Comparison of ENCODE assay signal across 17 cellular contexts in genomic region chr9:20693068-20693467, GRCh38. TPM values are rescaled to one million over a fixed set of nuclear protein-coding genes. Genes with fewer than 3 reads are reported as not detected.
DNase-seq lines count a peak whose midpoint lies in the region; ATAC-seq, FAIRE-seq and TF ChIP-seq lines count a peak whose summit lies in the region.
"Had no signal": no experiment of that assay in that cellular context is flagged by ENCODE, and none has a peak within 500 bp of the region (broad histone marks: within the 10 kb centered on the region; RNA-seq: fewer than 3 reads in every experiment).

No MANE protein-coding gene starts in this region.

- peak; percentile 88 to 89 for DNase-seq in AML-193 (lab: John Stamatoyannopoulos, UW)
- DNase-seq in Kasumi-1 (lab: John Stamatoyannopoulos, UW), result peak; percentile 8 to 22
- no peak for DNase-seq in K562 (ENCODE audit: extremely low read depth in 1 of 4, low spot score in 3 of 4)
- DNase-seq in lower lobe of right lung, result no peak
- no peak for DNase-seq in NCI-H2081 treated with DMSO at 0.1 percent for 48 hours (lab: John Stamatoyannopoulos, UW)
- no peak for DNase-seq in LoVo (ENCODE audit: low spot score)
- DNase-seq: activated CD4-positive, alpha-beta memory T cell treated with anti-CD3 and anti-CD28 coated beads for 36 hours; activated naive CD8-positive, alpha-beta T cell treated with anti-CD3 and anti-CD28 coated beads for 36 hours; activated T-cell treated with anti-CD3 and anti-CD28 coated beads, Interleukin-2, amount 50 U/mL, for 72 hours; dermis blood vessel endothelial cell; NCI-H1105; NCI-H526 treated with DMSO at 0.1 percent for 48 hours; PC-3 had no signal

- TF ChIP-seq POLR2A in K562 (conservative IDR thresholded peaks at IDR 0.05), result no peak
- no peak for TF ChIP-seq POLR2A in gastroesophageal sphincter (IDR thresholded peaks at IDR 0.05)

- TF ChIP-seq RAD21 in K562 (CRISPR knock-in tag; conservative IDR thresholded peaks at IDR 0.05 in 1 of 2, IDR thresholded peaks at IDR 0.05 in 1 of 2), result no peak

- H2AFZ ChIP-seq in K562 (ENCODE audit: low read depth, low read length), result no peak overlapping the region

- no peak for ATAC-seq in K562
- ATAC-seq in lower lobe of right lung, result peak; percentile 61 to 81
- no peak for ATAC-seq in gastroesophageal sphincter
- no peak for ATAC-seq in HG03097 (IDR thresholded peaks at IDR 0.05; ENCODE audit: low FRiP score, unreplicated experiment)
- ATAC-seq: activated T-cell treated with anti-CD3 and anti-CD28 coated beads, Interleukin-2, amount 50 U/mL, for 72 hours; PC-3 had no signal

- intact Hi-C loops in K562 (cut with micrococcal nuclease) (no loop called here), lower lobe of right lung (cut with DNase I) (no loop called here)

- H3K27ac ChIP-seq in K562 (ENCODE audit: extremely low read depth, low read depth, low read length) (peak overlapping the region; percentile 40; the same call in 1 of the 3 replicates), lower lobe of right lung (no peak overlapping the region), gastroesophageal sphincter (no peak overlapping the region)
- H3K27ac ChIP-seq: suprapubic skin, VCaP had no signal

- in situ Hi-C loops in K562 (cut with MboI), result no loop called here

- no peak for TF ChIP-seq CTCF in K562 (IDR thresholded peaks at IDR 0.05 in 2 of 3, conservative IDR thresholded peaks at IDR 0.05 in 1 of 3; ENCODE audit: insufficient read depth in 2 of 3, low read depth in 1 of 3, low read length in 3 of 3)
- no peak for TF ChIP-seq CTCF in lower lobe of right lung (IDR thresholded peaks at IDR 0.05)
- TF ChIP-seq CTCF in gastroesophageal sphincter (IDR thresholded peaks at IDR 0.05), result no peak

- TF ChIP-seq EP300 in K562 (IDR thresholded peaks at IDR 0.05; ENCODE audit: low read length) (no peak), gastroesophageal sphincter (IDR thresholded peaks at IDR 0.05) (no peak)

- H3K36me3 ChIP-seq in K562 (ENCODE audit: control insufficient read depth, insufficient read depth, low read length), result no peaks in the 10 kb centered on the region
- no peaks in the 10 kb centered on the region for H3K36me3 ChIP-seq in lower lobe of right lung
- H3K36me3 ChIP-seq in gastroesophageal sphincter, result no peaks in the 10 kb centered on the region
- H3K36me3 ChIP-seq: suprapubic skin had no signal

- H4K20me1 ChIP-seq in K562 (replicated peaks; ENCODE audit: control insufficient read depth, insufficient read depth, low read length), result peaks cover 5% of the 10 kb centered on the region; the same call in 1 of the 2 replicates

- BruUV-seq in K562 (replicated peaks; lab: Mats Ljungman, UMichigan), result no TSS peak

- H3K9me1 ChIP-seq in K562 (ENCODE audit: control insufficient read depth, insufficient read depth, low read length), result no peaks in the 10 kb centered on the region

- CTCF ChIA-PET in K562 (lab: Yijun Ruan, JAX; ENCODE audit: low intra/inter-chr PET ratio), result no interaction called here

- 71% methylated on average over 4 of the region's 4 CpGs for WGBS in K562 (ENCODE audit: insufficient coverage, low coverage, missing lambda C conversion rate)
- WGBS in gastroesophageal sphincter (ENCODE audit: low coverage in 1 of 2), 2 donors, result 79 to 80% methylated on average over 4 of the region's 4 CpGs

- H3K79me2 ChIP-seq in K562 (ENCODE audit: control insufficient read depth, insufficient read depth, low read length), result peaks cover 6% of the 10 kb centered on the region; the same call in 2 of the 3 replicates

- H3K9ac ChIP-seq in K562 (ENCODE audit: insufficient read depth in 1 of 2, low read depth in 2 of 2, low read length in 2 of 2), result no peak overlapping the region

- FAIRE-seq in K562 (lab: Jason Lieb, UNC), result no peak

- H3K27me3 ChIP-seq in K562 (ENCODE audit: control insufficient read depth in 2 of 2, insufficient read depth in 2 of 2, low read length in 2 of 2) (no peaks in the 10 kb centered on the region), lower lobe of right lung (ENCODE audit: low read depth) (no peaks in the 10 kb centered on the region), gastroesophageal sphincter (no peaks in the 10 kb centered on the region)
- H3K27me3 ChIP-seq: suprapubic skin had no signal

- no peak overlapping the region for H3K4me2 ChIP-seq in K562 (ENCODE audit: insufficient read depth, low read length)

- POLR2A ChIA-PET in K562 (lab: Yijun Ruan, JAX), result interaction anchor here (1.1 kb wide), 1 partner anchor 9 kb away, joined by 12 read pairs; the partner anchor contains the start of gene FOCAD

- H3K4me3 ChIP-seq in K562, result no peak overlapping the region
- H3K4me3 ChIP-seq in lower lobe of right lung, result no peak overlapping the region
- H3K4me3 ChIP-seq in gastroesophageal sphincter, result no peak overlapping the region
- H3K4me3 ChIP-seq: suprapubic skin had no signal

- H3K9me3 ChIP-seq in K562 (replicated peaks; ENCODE audit: control insufficient read depth, insufficient read depth, low read depth, low read length), result no peaks in the 10 kb centered on the region
- H3K9me3 ChIP-seq in lower lobe of right lung, result no peaks in the 10 kb centered on the region
- H3K9me3 ChIP-seq in gastroesophageal sphincter, result no peaks in the 10 kb centered on the region
- H3K9me3 ChIP-seq: suprapubic skin had no signal

- H3K4me1 ChIP-seq in K562 (replicated peaks in 1 of 2; ENCODE audit: control insufficient read depth in 2 of 2, insufficient read depth in 2 of 2, low read length in 2 of 2) (peaks cover 0 to 12% of the 10 kb centered on the region in 2 experiments; a peak in 2 of 5 replicates), lower lobe of right lung (no peaks in the 10 kb centered on the region), gastroesophageal sphincter (no peaks in the 10 kb centered on the region)
- H3K4me1 ChIP-seq: suprapubic skin had no signal

TF ChIP-seq in K562, 482 proteins besides CTCF, POLR2A, EP300 and RAD21 (continues in another document):
- TF ChIP-seq STAG1 (CRISPR knock-in tag; IDR thresholded peaks at IDR 0.05; ENCODE audit: borderline replicate concordance) (no peak), SAP30 (IDR thresholded peaks at IDR 0.05; ENCODE audit: borderline replicate concordance, insufficient read depth, low read depth, low read length, poor library complexity, severe bottlenecking) (no peak), ZNF655 (CRISPR knock-in tag; IDR thresholded peaks at IDR 0.05) (no peak), ZNF589 (CRISPR knock-in tag; IDR thresholded peaks at IDR 0.05; ENCODE audit: low read depth) (no peak), RBM14 (IDR thresholded peaks at IDR 0.05; ENCODE audit: borderline replicate concordance, insufficient read depth, low read depth, low read length) (no peak), TFE3 (CRISPR knock-in tag; IDR thresholded peaks at IDR 0.05) (no peak)

RNA-seq across cellular contexts. Expression of gene FOCAD, which starts 9.0 kb away (rescaled TPM):
- total RNA-seq in K562 (2011; cell fraction: chromatin; rRNA removed; ENCODE audit: low replicate concordance), result 11.6 and 19.4 TPM in 2 replicates
- 3.4 and 3.8 TPM in 2 replicates for total RNA-seq in K562 (2011; cell fraction: nucleolus; rRNA removed)
- 5.0 and 9.6 TPM in 2 replicates for total RNA-seq in K562 (2011; cell fraction: nucleoplasm; rRNA removed)
- 0.20 and 1.6 TPM in 2 replicates for total RNA-seq in K562 (2014; rRNA removed)
- total RNA-seq in K562 (2014; rRNA removed; fragmentation: Illumina TruSeq; extraction: Trizol), result 1.1 and 1.4 TPM in 2 replicates
- 0.98 and 1.0 TPM in 2 replicates for total RNA-seq in K562 (2015; rRNA removed; fragmentation: Illumina TruSeq; extraction: Trizol)
- 1.5 and 2.1 TPM in 2 replicates for total RNA-seq in K562 (2021)
- polyA plus RNA-seq in K562 (2011; rRNA removed), result 1.9 TPM in 2 replicates
- 0.04 TPM in 2 replicates for polyA plus RNA-seq in K562 (2011; cell fraction: cytosol; rRNA removed)
- polyA plus RNA-seq in K562 (2011; cell fraction: nucleus; rRNA removed), result 1.2 and 2.0 TPM in 2 replicates
- 1.00 and 3.0 TPM in 2 replicates for polyA plus RNA-seq in K562 (2012)
- polyA plus RNA-seq in K562 (2014; fragmentation: Illumina TruSeq; extraction: Trizol), result 0.13 and 0.75 TPM in 2 replicates
- 1 to 10 TPM; 2.1 to 2.4 TPM for polyA plus RNA-seq in K562 (2014; fragmentation: Nextera tagmentation; extraction: Ambion mirVana)
- 0.24 and 0.57 TPM in 2 replicates for polyA plus RNA-seq in K562 (2014; rRNA removed)
- polyA minus RNA-seq in K562 (2011; rRNA and poly(A)+ RNA removed), result 3.8 and 4.3 TPM in 2 replicates
- polyA minus RNA-seq in K562 (2011; cell fraction: cytosol; rRNA and poly(A)+ RNA removed), result 0.19 and 1.5 TPM in 2 replicates
- polyA minus RNA-seq in K562 (2011; cell fraction: nucleus; rRNA and poly(A)+ RNA removed), result 5.5 and 11.8 TPM in 2 replicates
- total RNA-seq in lower lobe of right lung, result 29.5 TPM
- total RNA-seq in gastroesophageal sphincter, result 10 to 100 TPM; 23.0 to 35.9 (median 30.4) TPM

Comparison
In these comparisons a context has a peak if more than half of its experiments do, and no peak if none do; other contexts are left out.
1. DNase-seq: peak in AML-193 (2 of 2) and Kasumi-1 (2 of 2); none in K562 (0 of 4), lower lobe of right lung (single experiment), NCI-H2081 treated with DMSO at 0.1 percent for 48 hours (single experiment) and LoVo (single experiment).
2. ATAC-seq: peak in lower lobe of right lung (2 of 2); none in K562 (single experiment), gastroesophageal sphincter (single experiment) and HG03097 (single experiment).